1 cellular context compared by ENCODE assay signal in genomic region chr19:47021536-47022139, GRCh38.
TF ChIP-seq lines count a peak whose summit lies in the region.

No MANE protein-coding gene starts in this region.

TF ChIP-seq in HCT116, 20 proteins besides CTCF, POLR2A, EP300 and RAD21:
- TF ChIP-seq ZNF274 (IDR thresholded peaks at IDR 0.05; ENCODE audit: low read depth, low read length) (no peak), CBX3 (IDR thresholded peaks at IDR 0.05; ENCODE audit: low read depth) (no peak), TCF7L2 (IDR thresholded peaks at IDR 0.05; ENCODE audit: borderline replicate concordance, extremely low read depth, insufficient read depth, insufficient read length) (no peak), SP1 (IDR thresholded peaks at IDR 0.05; ENCODE audit: low read depth) (no peak), EZH2 (IDR thresholded peaks at IDR 0.05) (no peak), ZBTB33 (IDR thresholded peaks at IDR 0.05; ENCODE audit: extremely low read depth, insufficient replicate concordance, low read length) (no peak), YY1 (IDR thresholded peaks at IDR 0.05; ENCODE audit: extremely low read depth, insufficient replicate concordance, low read depth, low read length) (no peak), EZH2phosphoT487 (IDR thresholded peaks at IDR 0.05; ENCODE audit: borderline replicate concordance) (no peak), MAX (IDR thresholded peaks at IDR 0.05) (no peak), FOSL1 (IDR thresholded peaks at IDR 0.05; ENCODE audit: low read depth) (no peak)
